Comparison of ENCODE assay signal across 9 cellular contexts in genomic region chr3:64445318-64446300, GRCh38.
DNase-seq lines count a peak whose midpoint lies in the region; ATAC-seq and TF ChIP-seq lines count a peak whose summit lies in the region.
"Had no signal": no experiment of that assay in that cellular context is flagged by ENCODE, and none has a peak within 500 bp of the region (broad histone marks: within the 10 kb centered on the region; RNA-seq: fewer than 3 reads in every experiment).

No MANE protein-coding gene starts in this region.

- no peaks in the 10 kb centered on the region for H3K27me3 ChIP-seq in upper lobe of right lung

- DNase-seq in SIG-M5 treated with dmso at 0.1 percent for 504 hours (lab: John Stamatoyannopoulos, UW; ENCODE audit: unreplicated experiment) (peak; percentile 74), SIG-M5 (lab: John Stamatoyannopoulos, UW) (no peak), T47D (ENCODE audit: low read depth in 1 of 2, low spot score in 1 of 2) (peak; percentile 25 to 42), kidney tubule cell (ENCODE audit: low spot score) (peak; percentile 73), upper lobe of right lung (peak; percentile 86), epidermal melanocyte (ENCODE audit: insufficient read length, low spot score) (no peak)
- DNase-seq in activated naive CD4-positive, alpha-beta T cell treated with anti-CD3 and anti-CD28 coated beads, Interleukin-2, amount 50 U/mL, for 16 hours, result no peak
- DNase-seq: DND-41 had no signal

- in situ Hi-C loops in T47D (cut with HindIII; ENCODE audit: low pct_unique_long_range_greater_than_20kb, low sequenced_read_pairs), result no loop called here

- H3K36me3 ChIP-seq in upper lobe of right lung, result no peaks in the 10 kb centered on the region

- H3K27ac ChIP-seq in upper lobe of right lung, result no peak overlapping the region

- H3K9me3 ChIP-seq in upper lobe of right lung, result no peaks in the 10 kb centered on the region

- no peak for TF ChIP-seq CTCF in upper lobe of right lung (IDR thresholded peaks at IDR 0.05)

- peak; percentile 90 for ATAC-seq in upper lobe of right lung
- ATAC-seq in GM18498 (IDR thresholded peaks at IDR 0.05; ENCODE audit: unreplicated experiment), result no peak

- intact Hi-C loops in upper lobe of right lung (cut with DNase I), result no loop called here

- H3K4me1 ChIP-seq in upper lobe of right lung, result peaks cover 25% of the 10 kb centered on the region

- H3K4me3 ChIP-seq in upper lobe of right lung, result peak overlapping the region; percentile 64

Comparison
In these comparisons a context has a peak if more than half of its experiments do, and no peak if none do; other contexts are left out.
1. DNase-seq: peak in SIG-M5 treated with dmso at 0.1 percent for 504 hours (single experiment), T47D (2 of 2), kidney tubule cell (single experiment) and upper lobe of right lung (single experiment); none in SIG-M5 (single experiment), activated naive CD4-positive, alpha-beta T cell treated with anti-CD3 and anti-CD28 coated beads, Interleukin-2, amount 50 U/mL, for 16 hours (single experiment) and epidermal melanocyte (single experiment).